ENCODE assay signal across 8 cellular contexts in the genomic region with DNA sequence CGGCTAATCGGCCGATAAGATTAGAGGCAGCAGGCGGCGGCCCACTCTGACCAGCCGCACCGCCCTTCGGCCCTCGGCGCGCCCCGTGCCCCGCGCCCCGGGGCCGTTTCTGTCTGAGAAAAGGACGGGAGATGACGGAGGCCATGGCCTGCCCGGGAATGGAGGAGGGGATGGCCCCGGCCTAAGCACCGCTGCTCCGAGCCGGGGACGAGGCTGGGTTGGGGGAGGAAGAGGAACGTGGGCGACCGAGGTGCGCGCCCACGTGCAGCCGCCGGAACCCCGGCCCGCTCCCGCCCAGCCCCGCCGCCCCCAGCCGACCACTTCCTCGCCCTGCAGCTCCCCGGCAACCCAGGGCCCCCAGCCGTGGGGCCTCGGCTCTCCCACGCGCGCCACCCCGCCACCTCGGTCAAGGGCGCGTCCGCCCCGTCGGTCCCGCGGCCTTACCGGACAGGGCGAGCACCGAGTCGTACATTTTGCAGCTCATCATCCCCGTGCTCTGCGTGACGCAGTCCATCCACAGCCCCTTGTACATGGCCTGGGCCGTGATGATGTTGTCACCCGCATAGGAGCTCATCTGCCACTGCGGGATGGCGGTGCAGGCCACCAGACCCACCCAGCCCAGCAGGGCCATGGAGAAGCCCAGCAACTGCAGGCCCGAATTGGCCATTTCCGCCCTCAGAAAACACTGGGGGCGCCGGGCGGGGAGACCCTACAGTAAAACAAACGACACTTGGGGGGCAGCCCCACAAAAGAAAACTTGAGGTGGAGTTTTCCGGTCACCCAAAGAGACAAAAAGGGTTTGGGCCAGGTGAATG. TPM values are rescaled to one million over a fixed set of nuclear protein-coding genes. Genes with fewer than 3 reads are reported as not detected.
DNase-seq lines count a peak whose midpoint lies in the region; ATAC-seq and TF ChIP-seq lines count a peak whose summit lies in the region.

No MANE protein-coding gene starts in this region.

- H3K4me2 ChIP-seq in MM.1S (ENCODE audit: low read depth, low read length): peak overlapping the region; percentile 86
- H3K4me2 ChIP-seq in mesenchymal stem cell (ENCODE audit: low read length, poor library complexity, severe bottlenecking): peak overlapping the region; percentile 86

- H2BK120ac ChIP-seq in mesenchymal stem cell (ENCODE audit: low read depth, low read length): peak overlapping the region; percentile 29

- peak overlapping the region in 1 of 2 experiments; percentile 91 for H3K23ac ChIP-seq in mesenchymal stem cell (ENCODE audit: low read length in 2 of 2)

- no peak overlapping the region for H2BK15ac ChIP-seq in mesenchymal stem cell (ENCODE audit: low read depth, poor library complexity, severe bottlenecking)

- no peak overlapping the region for H2BK5ac ChIP-seq in mesenchymal stem cell (ENCODE audit: low read depth, low read length, poor library complexity, severe bottlenecking)

- H3K4ac ChIP-seq in mesenchymal stem cell (ENCODE audit: low read depth in 1 of 2, low read length in 2 of 2): peak overlapping the region; percentile 54 to 73

- no peaks in the 10 kb centered on the region for H3K79me2 ChIP-seq in MM.1S (ENCODE audit: low read length)

- H3K9ac ChIP-seq in MM.1S (ENCODE audit: low read length): no peak overlapping the region
- H3K9ac ChIP-seq in mesenchymal stem cell (ENCODE audit: low read length): peak overlapping the region; percentile 72

- H3K4me3 ChIP-seq in MM.1S (ENCODE audit: low read length) (peak overlapping the region; percentile 42), coronary artery (peak overlapping the region; percentile 69), mesenchymal stem cell (ENCODE audit: insufficient read depth in 1 of 2, low read depth in 1 of 2, low read length in 2 of 2) (peak overlapping the region; percentile 56 to 68), upper lobe of left lung (peak overlapping the region; percentile 16 to 73 (median 56))

- H3K9me2 ChIP-seq in MM.1S (replicated peaks; ENCODE audit: insufficient read depth, low read length): no peaks in the 10 kb centered on the region

- no peaks in the 10 kb centered on the region for H3F3A ChIP-seq in MM.1S (ENCODE audit: insufficient read depth, low read length)

- peak overlapping the region in 1 of 2 experiments; percentile 0 for H2BK12ac ChIP-seq in mesenchymal stem cell (ENCODE audit: low read length in 2 of 2)

- H3K79me1 ChIP-seq in mesenchymal stem cell (replicated peaks; ENCODE audit: low read length, poor library complexity, severe bottlenecking): peaks cover 3% of the 10 kb centered on the region

- H3K14ac ChIP-seq in mesenchymal stem cell (ENCODE audit: low read length in 2 of 2): peak overlapping the region in 1 of 2 experiments; percentile 2

- peak overlapping the region; percentile 80 for H4K91ac ChIP-seq in mesenchymal stem cell (ENCODE audit: low read length)

- H4K8ac ChIP-seq in mesenchymal stem cell (ENCODE audit: low read length): peak overlapping the region; percentile 98

- peak in 1 of 4 donors; percentile 56 for TF ChIP-seq POLR2A in upper lobe of left lung (IDR thresholded peaks at IDR 0.05)

- DNase-seq in AG08396 (ENCODE audit: low spot score): peak; percentile 41
- no peak for DNase-seq in MM.1S
- no peak for DNase-seq in coronary artery (ENCODE audit: low spot score)
- DNase-seq in mesenchymal stem cell: no peak
- DNase-seq in upper lobe of left lung: peak in 1 of 2 donors; percentile 89
- DNase-seq in SHP77 (lab: John Stamatoyannopoulos, UW): no peak
- no peak for DNase-seq in NOMO-1 treated with DMSO at 0.1 percent for 48 hours (lab: John Stamatoyannopoulos, UW; ENCODE audit: unreplicated experiment)
- no peak for DNase-seq in NCI-H1930 (lab: John Stamatoyannopoulos, UW)

- H3K4me1 ChIP-seq in MM.1S (ENCODE audit: low read length) (peaks cover 4% of the 10 kb centered on the region; the same call in 1 of the 2 replicates), mesenchymal stem cell (ENCODE audit: control insufficient read depth, insufficient read depth, low read depth, low read length) (peaks cover 26% of the 10 kb centered on the region), upper lobe of left lung (peaks cover 24 to 62% (median 40%) of the 10 kb centered on the region in 4 donors)

- H3K36me3 ChIP-seq in MM.1S (replicated peaks; ENCODE audit: insufficient read depth, low read length) (no peaks in the 10 kb centered on the region), mesenchymal stem cell (ENCODE audit: control insufficient read depth in 1 of 2, insufficient read depth in 2 of 2, low read depth in 1 of 2, low read length in 2 of 2) (peaks cover 26 to 29% of the 10 kb centered on the region in 2 experiments), upper lobe of left lung (peaks cover 6 to 33% (median 22%) of the 10 kb centered on the region in 4 donors)

- no peak overlapping the region for H2AK5ac ChIP-seq in mesenchymal stem cell (ENCODE audit: low read length, severe bottlenecking)

- no peaks in the 10 kb centered on the region for H4K20me1 ChIP-seq in MM.1S (ENCODE audit: insufficient read depth, low read length)

- TF ChIP-seq CTCF in MM.1S (IDR thresholded peaks at IDR 0.05; ENCODE audit: low read length) (no peak), coronary artery (IDR thresholded peaks at IDR 0.05) (no peak), upper lobe of left lung (IDR thresholded peaks at IDR 0.05) (no peak)

- H3K27ac ChIP-seq in MM.1S (ENCODE audit: low read length) (no peak overlapping the region), coronary artery (no peak overlapping the region), mesenchymal stem cell (ENCODE audit: low read length, poor library complexity, severe bottlenecking) (no peak overlapping the region), upper lobe of left lung (peak overlapping the region; percentile 82 to 89 (median 86))

- peak overlapping the region; percentile 40 to 94 for H3K18ac ChIP-seq in mesenchymal stem cell (ENCODE audit: low read depth in 1 of 2, low read length in 2 of 2)

- peaks cover 53% of the 10 kb centered on the region for H3K27me3 ChIP-seq in MM.1S (replicated peaks; ENCODE audit: insufficient read depth, low read length)
- H3K27me3 ChIP-seq in mesenchymal stem cell (ENCODE audit: control insufficient read depth in 1 of 2, insufficient read depth in 1 of 2, low read length in 2 of 2): peaks cover 13 to 21% of the 10 kb centered on the region in 2 experiments
- peaks cover 0 to 19% (median 6%) of the 10 kb centered on the region in 4 donors for H3K27me3 ChIP-seq in upper lobe of left lung

- H2AFZ ChIP-seq in MM.1S (ENCODE audit: low read length) (peak overlapping the region; percentile 61), mesenchymal stem cell (ENCODE audit: low read depth, low read length) (peak overlapping the region; percentile 78)

- H3K9me3 ChIP-seq in MM.1S (replicated peaks; ENCODE audit: insufficient read depth, low read length) (no peaks in the 10 kb centered on the region), mesenchymal stem cell (ENCODE audit: control insufficient read depth, low read length) (no peaks in the 10 kb centered on the region), upper lobe of left lung (no peaks in the 10 kb centered on the region)

- ATAC-seq in upper lobe of left lung (ENCODE audit: low FRiP score in 2 of 2): peak in 1 of 2 donors; percentile 32

- 10% methylated on average over 59 of the region's 72 CpGs for whole genome bisulfite sequencing in mesenchymal stem cell
- 11 to 16% methylated on average over 17 to 47 of the region's 72 CpGs for WGBS in upper lobe of left lung, 2 donors

- no peak for TF ChIP-seq EP300 in upper lobe of left lung (IDR thresholded peaks at IDR 0.05)

RNA-seq across cellular contexts. Expression of gene CLDN7, which starts 0.7 kb away (rescaled TPM):
- polyA plus RNA-seq in mesenchymal stem cell (2013, experiment 1 of 2): 2.6 TPM
- polyA plus RNA-seq in mesenchymal stem cell (2013, experiment 2 of 2): 1.9 TPM
- 100 to 1,000 TPM in 5 of 6 donors, 10 to 100 TPM in 1; 57.6 to 201 (median 137) TPM for total RNA-seq in upper lobe of left lung

RNA-seq across cellular contexts. Expression of gene ELP5, which starts 9.6 kb away (rescaled TPM):
- 36.8 TPM for polyA plus RNA-seq in mesenchymal stem cell (2013, experiment 1 of 2)
- polyA plus RNA-seq in mesenchymal stem cell (2013, experiment 2 of 2): 39.0 TPM
- 10 to 100 TPM in 5 of 6 donors, 1 to 10 TPM in 1; 5.2 to 36.3 (median 21.0) TPM for total RNA-seq in upper lobe of left lung

RNA-seq across cellular contexts. Expression of gene CTDNEP1, which starts 10.1 kb away (rescaled TPM):
- 136 TPM for polyA plus RNA-seq in mesenchymal stem cell (2013, experiment 1 of 2)
- 141 TPM for polyA plus RNA-seq in mesenchymal stem cell (2013, experiment 2 of 2)
- 100 to 1,000 TPM in 2 of 6 donors, 10 to 100 TPM in 4; 62.9 to 139 (median 75.0) TPM for total RNA-seq in upper lobe of left lung

RNA-seq across cellular contexts. Expression of gene GABARAP, which starts 19.3 kb away (rescaled TPM):
- polyA plus RNA-seq in mesenchymal stem cell (2013, experiment 1 of 2): 1,180 TPM
- 1,203 TPM for polyA plus RNA-seq in mesenchymal stem cell (2013, experiment 2 of 2)
- total RNA-seq in upper lobe of left lung: 100 to 1,000 TPM; 381 to 631 (median 601) TPM

RNA-seq across cellular contexts. Expression of gene SLC2A4, which starts 19.9 kb away (rescaled TPM):
- 0.19 TPM for polyA plus RNA-seq in mesenchymal stem cell (2013, experiment 1 of 2)
- 0.23 TPM for polyA plus RNA-seq in mesenchymal stem cell (2013, experiment 2 of 2)
- total RNA-seq in upper lobe of left lung: 1 to 10 TPM; 1.0 to 5.2 (median 1.2) TPM

Comparison
In these comparisons a context has a peak if more than half of its experiments do, and no peak if none do; other contexts are left out.
1. H3K27ac ChIP-seq: peak in upper lobe of left lung (4 of 4); none in MM.1S (single experiment), coronary artery (0 of 2) and mesenchymal stem cell (single experiment).
2. Peak in every context shown above with its lines, with median percentiles within 50 percentile points of each other: H3K4me3 ChIP-seq.